ENCODE assay signal across 8 cellular contexts in the genomic region with DNA sequence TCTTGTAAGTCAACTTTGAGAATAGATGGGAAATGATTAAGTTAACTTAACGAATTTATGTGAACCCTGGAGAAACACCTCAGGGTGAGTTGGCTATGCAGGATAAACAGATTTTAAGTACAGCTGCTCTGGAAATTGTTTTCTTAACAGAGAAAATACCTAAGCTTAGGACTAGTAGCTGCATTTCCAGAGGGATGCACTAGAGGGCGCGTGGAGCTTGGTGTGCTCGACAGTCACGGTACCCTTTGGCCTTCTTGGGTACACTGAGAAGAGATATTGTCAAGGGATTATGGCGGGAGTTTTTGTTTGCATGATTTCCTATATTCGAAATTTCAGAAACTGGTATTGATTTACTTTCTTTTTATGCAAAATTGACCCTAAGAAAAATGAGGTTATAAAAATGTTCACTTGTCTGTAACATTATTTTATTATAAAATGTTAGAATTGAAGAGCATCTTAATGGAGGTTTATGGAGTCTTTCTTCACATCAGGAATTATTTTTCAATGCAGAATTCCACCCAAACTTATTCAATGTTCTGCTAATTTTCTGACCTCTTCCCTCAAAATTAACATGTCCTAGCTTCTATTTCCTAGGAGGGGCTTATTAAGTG. TPM values are rescaled to one million over a fixed set of nuclear protein-coding genes. Genes with fewer than 3 reads are reported as not detected.
A peak's percentile ranks its signal among the peaks of the same experiment; 100 is the strongest.
DNase-seq lines count a peak whose midpoint lies in the region; ATAC-seq and TF ChIP-seq lines count a peak whose summit lies in the region.

No MANE protein-coding gene starts in this region.

- no peak for TF ChIP-seq POLR2A in NB4 (IDR thresholded peaks at IDR 0.05; ENCODE audit: extremely low read depth, insufficient read length)

- no peaks in the 10 kb centered on the region for H3K4me1 Mint-ChIP-seq in HFFc6 (ENCODE audit: low read depth)
- no peaks in the 10 kb centered on the region for H3K4me1 Mint-ChIP-seq in progenitor cell of endocrine pancreas (ENCODE audit: low read depth)

- intact Hi-C loops in aorta (cut with DNase I) = loop anchor here (2.0 to 10.0 kb wide), 3 partner anchors 392 to 679 kb away; no protein-coding TSS in a partner anchor

- DNase-seq in HFFc6 = peak; percentile 36
- peak; percentile 63 for DNase-seq in NB4 (ENCODE audit: low read depth)
- DNase-seq in SK-MEL-5 (ENCODE audit: low read depth, low spot score) = peak; percentile 75
- peak; percentile 57 for DNase-seq in activated naive CD4-positive, alpha-beta T cell treated with Interleukin-2 at 50 U/mL for 16 hours
- peak; percentile 80 to 88 for DNase-seq in cardiac muscle cell (ENCODE audit: low read depth in 1 of 2, low spot score in 1 of 2)
- peak; percentile 67 for DNase-seq in progenitor cell of endocrine pancreas (ENCODE audit: low spot score, unreplicated experiment)
- DNase-seq in aorta = peak; percentile 72 to 85

- H3K27ac Mint-ChIP-seq in HFFc6 (no peak overlapping the region), progenitor cell of endocrine pancreas (no peak overlapping the region)

- H3K36me3 Mint-ChIP-seq in HFFc6 (ENCODE audit: low read depth) = no peaks in the 10 kb centered on the region
- no peaks in the 10 kb centered on the region for H3K36me3 Mint-ChIP-seq in progenitor cell of endocrine pancreas (ENCODE audit: insufficient read depth)

- in situ Hi-C loops in SK-MEL-5 (cut with HindIII; ENCODE audit: low pct_unique_long_range_greater_than_20kb, low sequenced_read_pairs) = no loop called here

- WGBS in aorta, 2 donors = 1 to 4% methylated on average over 7 of the region's 7 CpGs

- H3K27ac ChIP-seq in cardiac muscle cell = no peak overlapping the region
- no peak overlapping the region for H3K27ac ChIP-seq in aorta (ENCODE audit: low read depth in 1 of 2, low read length in 2 of 2)

- H3K9me3 Mint-ChIP-seq in HFFc6 = peaks cover 6% of the 10 kb centered on the region; the same call in 1 of the 2 replicates
- H3K9me3 Mint-ChIP-seq in progenitor cell of endocrine pancreas (ENCODE audit: low read depth) = peaks cover 6% of the 10 kb centered on the region

- no peaks in the 10 kb centered on the region for H3K9me3 ChIP-seq in cardiac muscle cell (ENCODE audit: low read depth)
- no peaks in the 10 kb centered on the region for H3K9me3 ChIP-seq in aorta (ENCODE audit: control insufficient read depth, low read length)

- H3K36me3 ChIP-seq in cardiac muscle cell = no peaks in the 10 kb centered on the region
- H3K36me3 ChIP-seq in aorta (ENCODE audit: control insufficient read depth in 1 of 2, insufficient read depth in 2 of 2, low read length in 1 of 2) = no peaks in the 10 kb centered on the region

- H3K4me3 Mint-ChIP-seq in HFFc6 (no peak overlapping the region), progenitor cell of endocrine pancreas (ENCODE audit: low read depth) (no peak overlapping the region)

- no peaks in the 10 kb centered on the region for H3K4me1 ChIP-seq in cardiac muscle cell (ENCODE audit: low read depth)
- H3K4me1 ChIP-seq in aorta (ENCODE audit: control insufficient read depth in 1 of 2, insufficient read depth in 2 of 2, low read length in 2 of 2) = no peaks in the 10 kb centered on the region

- no peaks in the 10 kb centered on the region; the same call in 1 of the 2 replicates for H3K27me3 Mint-ChIP-seq in HFFc6 (ENCODE audit: insufficient read depth)
- H3K27me3 Mint-ChIP-seq in progenitor cell of endocrine pancreas = peaks cover 5% of the 10 kb centered on the region

- ATAC-seq in aorta (ENCODE audit: low FRiP score) = peak; percentile 84

- TF ChIP-seq CTCF in GM12873 (IDR thresholded peaks at IDR 0.05; ENCODE audit: insufficient read depth, low read depth, low read length, missing control alignments) = peak; percentile 94
- TF ChIP-seq CTCF in HFFc6 (IDR thresholded peaks at IDR 0.05) = peak; percentile 93
- TF ChIP-seq CTCF in NB4 (IDR thresholded peaks at IDR 0.05; ENCODE audit: low read depth, low read length) = peak; percentile 64
- peak; percentile 92 for TF ChIP-seq CTCF in cardiac muscle cell (IDR thresholded peaks at IDR 0.05; ENCODE audit: low read depth, low read length)
- TF ChIP-seq CTCF in progenitor cell of endocrine pancreas (IDR thresholded peaks at IDR 0.05; ENCODE audit: unreplicated experiment) = peak; percentile 94

- H3K4me3 ChIP-seq in NB4 (ENCODE audit: low read depth, low read length) (no peak overlapping the region), cardiac muscle cell (no peak overlapping the region), aorta (ENCODE audit: low read length in 2 of 2) (no peak overlapping the region)

- H3K27me3 ChIP-seq in cardiac muscle cell (no peaks in the 10 kb centered on the region), aorta (ENCODE audit: control insufficient read depth in 1 of 2, insufficient read depth in 2 of 2, low read length in 1 of 2) (no peaks in the 10 kb centered on the region)

RNA-seq across cellular contexts. Expression of gene MYO3A, which starts 58.4 kb away (rescaled TPM):
- total RNA-seq in HFFc6 (2021; fragmentation: NEBNext Ultra II Directional; extraction: Animal tissue kit (Norgen Biotek cat#: 25700)) = under 1 TPM in 1 of 6 experiments, not detected in 5; 0.03 TPM
- not detected in 2 replicates for total RNA-seq in SK-MEL-5 (2014; rRNA removed; shearing (Covaris generic))
- 0.42 TPM in 1 of 2 replicates, not detected in the other for polyA plus RNA-seq in SK-MEL-5 (2015; cell fraction: cytosol; rRNA removed)
- not detected in 2 replicates for polyA plus RNA-seq in SK-MEL-5 (2015; cell fraction: nucleus; rRNA removed)
- total RNA-seq in cardiac muscle cell = 1.2 and 5.9 TPM in 2 replicates
- 0.55 and 1.8 TPM in 2 replicates for polyA plus RNA-seq in cardiac muscle cell
- 16.0 and 18.0 TPM in 2 replicates for total RNA-seq in progenitor cell of endocrine pancreas
- total RNA-seq in aorta = 1 to 10 TPM in 1 of 2 donors, under 1 TPM in 1; 0.84 to 3.5 TPM
- 1 to 10 TPM in 1 of 2 donors, not detected in 1; 5.9 TPM for polyA plus RNA-seq in aorta
